16 cellular contexts compared by ENCODE assay signal in the genomic region with DNA sequence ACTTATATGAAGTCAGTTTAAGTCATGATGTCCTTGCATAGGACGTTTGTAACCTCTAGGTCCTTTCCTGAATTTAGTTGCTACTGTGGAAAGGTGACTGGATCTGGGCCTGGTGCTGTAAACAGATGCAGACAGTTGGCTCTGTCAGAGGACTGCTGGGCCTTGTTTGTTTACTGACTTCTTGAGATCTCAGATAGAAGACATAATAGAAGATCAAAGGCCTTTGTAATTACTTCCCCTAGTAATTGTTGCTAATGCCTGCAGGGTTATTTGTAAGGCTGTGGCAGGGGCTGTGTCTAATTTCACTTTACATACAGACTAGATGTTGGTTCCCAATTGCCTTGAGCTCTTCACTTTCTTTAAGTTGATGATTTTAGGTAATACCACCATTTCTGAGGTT. TPM values are rescaled to one million over a fixed set of nuclear protein-coding genes. Genes with fewer than 3 reads are reported as not detected.
DNase-seq lines count a peak whose midpoint lies in the region; FAIRE-seq and TF ChIP-seq lines count a peak whose summit lies in the region.
"Had no signal": no experiment of that assay in that cellular context is flagged by ENCODE, and none has a peak within 500 bp of the region (broad histone marks: within the 10 kb centered on the region; RNA-seq: fewer than 3 reads in every experiment).

No MANE protein-coding gene starts in this region.

- no peaks in the 10 kb centered on the region for H3K36me3 Mint-ChIP-seq in nephron (ENCODE audit: low read depth)

- FAIRE-seq in frontal cortex (lab: Jason Lieb, UNC), result no peak
- FAIRE-seq: urothelium cell line had no signal

- no peak overlapping the region for H2AFZ ChIP-seq in PC-9

- peaks cover 3% of the 10 kb centered on the region for H3K9me3 Mint-ChIP-seq in nephron

- peaks cover 3% of the 10 kb centered on the region for H3K27me3 Mint-ChIP-seq in nephron (ENCODE audit: low read depth)

- no peaks in the 10 kb centered on the region for H4K20me1 ChIP-seq in PC-9 (ENCODE audit: insufficient read depth)

- H3K27me3 ChIP-seq in PC-9 (ENCODE audit: insufficient read depth, low read depth), result no peaks in the 10 kb centered on the region
- H3K27me3 ChIP-seq in dorsolateral prefrontal cortex, result peaks cover 0 to 4% (median 0%) of the 10 kb centered on the region in 45 donors
- H3K27me3 ChIP-seq: neutrophil had no signal

- H3K9me3 ChIP-seq in PC-9 (ENCODE audit: insufficient read depth, low read depth), result no peaks in the 10 kb centered on the region; the same call in 1 of the 2 replicates
- H3K9me3 ChIP-seq: lower lobe of right lung, neutrophil had no signal

- no peak overlapping the region for H3K4me3 Mint-ChIP-seq in nephron

- no TSS peak for BruUV-seq in PC-9 (replicated peaks; lab: Mats Ljungman, UMichigan)

- peaks cover 33% of the 10 kb centered on the region for H3K79me2 ChIP-seq in PC-9 (ENCODE audit: low read depth)

- peaks cover 26% of the 10 kb centered on the region for H3F3A ChIP-seq in PC-9 (ENCODE audit: insufficient read depth, low read depth)

- TF ChIP-seq CTCF in PC-9 (conservative IDR thresholded peaks at IDR 0.05) (no peak), nephron (IDR thresholded peaks at IDR 0.05; ENCODE audit: unreplicated experiment in 3 of 3) (no peak), dorsolateral prefrontal cortex (IDR thresholded peaks at IDR 0.05 in 54 of 56, conservative IDR thresholded peaks at IDR 0.05 in 2 of 56; ENCODE audit: low read depth in 1 of 56, partially characterized antibody in 56 of 56) (no peak)

- no peak overlapping the region for H3K4me3 ChIP-seq in PC-9
- H3K4me3 ChIP-seq in dorsolateral prefrontal cortex, result no peak overlapping the region
- H3K4me3 ChIP-seq: lower lobe of right lung had no signal

- no peaks in the 10 kb centered on the region for H3K9me2 ChIP-seq in PC-9 (ENCODE audit: insufficient read depth)

- H3K4me1 Mint-ChIP-seq in nephron, result peaks cover 71% of the 10 kb centered on the region

- H3K4me1 ChIP-seq in PC-9 (replicated peaks; ENCODE audit: insufficient read depth), result peaks cover 61% of the 10 kb centered on the region

- H3K27ac ChIP-seq in PC-9 (peak overlapping the region; percentile 39; the same call in 1 of the 2 replicates), dorsolateral prefrontal cortex (no peak overlapping the region)
- H3K27ac ChIP-seq: lower lobe of right lung, neutrophil had no signal

- peak overlapping the region; percentile 15 for H3K4me2 ChIP-seq in PC-9

- peak overlapping the region in 2 of 3 experiments; percentile 68 to 70 for H3K27ac Mint-ChIP-seq in nephron

- intact Hi-C loops in PC-9 (cut with micrococcal nuclease; ENCODE audit: unreplicated experiment), result no loop called here
- intact Hi-C loops in dorsolateral prefrontal cortex (cut with DNase I), result no loop called here

- DNase-seq in NCI-H2081 (lab: John Stamatoyannopoulos, UW) (peak; percentile 18 to 64), NCI-H2081 treated with DMSO at 0.1 percent for 48 hours (lab: John Stamatoyannopoulos, UW) (no peak), NCI-H1417 treated with DMSO at 0.1 percent for 48 hours (lab: John Stamatoyannopoulos, UW) (peak; percentile 24), PC-9 (peak in 1 of 2 experiments; percentile 83), SKM-1 treated with dmso at 0.1 percent for 144 hours (lab: John Stamatoyannopoulos, UW; ENCODE audit: unreplicated experiment) (no peak), frontal cortex (ENCODE audit: low spot score in 2 of 2) (no peak), dorsolateral prefrontal cortex (no peak)
- DNase-seq: activated gamma-delta T cell treated with Interleukin-2 at 50 U/mL for 16 hours; lower lobe of right lung; NK-92 treated with Interleukin-12 subunit alpha and Interleukin-12 subunit beta, amount 100 ng/mL, for 24 hours; stimulated activated CD4-positive, alpha-beta T cell treated with anti-CD3 and anti-CD28 coated beads, Interleukin-4, amount 100 ng/mL, for 4 hours had no signal

- no peaks in the 10 kb centered on the region for H3K36me3 ChIP-seq in PC-9 (ENCODE audit: low read depth)
- H3K36me3 ChIP-seq: lower lobe of right lung, neutrophil had no signal

- POLR2A ChIA-PET in PC-9 (lab: Charles Lee; ENCODE audit: unreplicated experiment), result interaction anchor here (0.7 kb wide), 1 partner anchor 402 kb away, joined by 3 read pairs; no protein-coding TSS in a partner anchor

- CTCF ChIA-PET in PC-9 (lab: Charles Lee), result no interaction called here

RNA-seq across cellular contexts. Expression of gene LYPD6B, which starts 42.5 kb away (rescaled TPM):
- total RNA-seq in PC-9 (2021) (10.0 and 12.7 TPM in 2 replicates), frontal cortex (4.5 TPM), dorsolateral prefrontal cortex (1 to 10 TPM in 118 of 120 experiments, under 1 TPM in 2; 0.46 to 6.9 (median 2.8) TPM)
- total RNA-seq: A673, fibroblast of lung had no signal

Comparison
In these comparisons a context has a peak if more than half of its experiments do, and no peak if none do; other contexts are left out.
1. DNase-seq: peak in NCI-H2081 (2 of 2) and NCI-H1417 treated with DMSO at 0.1 percent for 48 hours (single experiment); none in NCI-H2081 treated with DMSO at 0.1 percent for 48 hours (single experiment), SKM-1 treated with dmso at 0.1 percent for 144 hours (single experiment), frontal cortex (0 of 2) and dorsolateral prefrontal cortex (0 of 10).